ENCODE assay signal across 35 cellular contexts in genomic region chr2:241748468-241749256, GRCh38. TPM values are rescaled to one million over a fixed set of nuclear protein-coding genes. Genes with fewer than 3 reads are reported as not detected.
"Had no signal": no experiment of that assay in that cellular context is flagged by ENCODE, and none has a peak within 500 bp of the region (broad histone marks: within the 10 kb centered on the region; RNA-seq: fewer than 3 reads in every experiment).

No MANE protein-coding gene starts in this region.

- H3K4me3 ChIP-seq: coronary artery, dorsolateral prefrontal cortex, esophagus muscularis mucosa, gastrocnemius medialis, heart left ventricle had no signal

- FAIRE-seq: astrocyte had no signal

- DNase-seq: activated B cell treated with CpG ODN at 0.5 μM for 24 hours; activated CD4-positive, alpha-beta T cell treated with anti-CD3 and anti-CD28 coated beads for 48 hours; activated CD4-positive, alpha-beta T cell treated with anti-CD3 and anti-CD28 coated beads, Interleukin-2, amount 50 U/mL, for 1 hour; activated CD4-positive, alpha-beta T cell treated with anti-CD3 and anti-CD28 coated beads, Interleukin-2, amount 50 U/mL, for 48 hours; activated CD8-positive, alpha-beta memory T cell treated with anti-CD3 and anti-CD28 coated beads, Interleukin-2, amount 10 ng/mL, durations not matched to agents 7 days and 5 days; activated CD8-positive, alpha-beta memory T cell treated with anti-CD3 and anti-CD28 coated beads, Interleukin-2, amount 50 U/mL, for 4 hours; activated CD8-positive, alpha-beta T cell treated with anti-CD3 and anti-CD28 coated beads, Interleukin-2, amount 10 ng/mL, durations not matched to agents 7 days and 5 days; activated effector memory CD4-positive, alpha-beta T cell treated with anti-CD3 and anti-CD28 coated beads, Interleukin-2, amount 50 U/mL, for 16 hours; activated naive CD4-positive, alpha-beta T cell treated with anti-CD3 and anti-CD28 coated beads for 36 hours; activated naive CD8-positive, alpha-beta T cell treated with anti-CD3 and anti-CD28 coated beads, Interleukin-2, amount 10 ng/mL, durations not matched to agents 7 days and 5 days; activated T-cell treated with anti-CD3 and anti-CD28 coated beads, Interleukin-2, amount 50 U/mL, for 1 hour; activated T-cell treated with anti-CD3 and anti-CD28 coated beads, Interleukin-2, amount 50 U/mL, for 48 hours; amniotic stem cell; anterior cingulate cortex; central memory CD4-positive, alpha-beta T cell; dorsolateral prefrontal cortex; effector memory CD4-positive, alpha-beta T cell; erythroblast; foreskin keratinocyte; gastrocnemius medialis; glutamatergic neuron; T-helper 1 cell; T-helper 17 cell; T1000; WERI-Rb-1 had no signal

- H3K9me3 Mint-ChIP-seq: activated B cell treated with CpG ODN at 0.5 μM for 24 hours; activated naive CD4-positive, alpha-beta T cell treated with anti-CD3 and anti-CD28 coated beads for 36 hours; activated naive CD4-positive, alpha-beta T cell treated with anti-CD3 and anti-CD28 coated beads, Interleukin-2, amount 50 U/mL, for 24 hours; activated naive CD8-positive, alpha-beta T cell treated with anti-CD3 and anti-CD28 coated beads, Interleukin-2, amount 10 ng/mL, durations not matched to agents 7 days and 5 days; activated T-helper 1 cell treated with anti-CD3 and anti-CD28 coated beads, Interleukin-12 subunit alpha, Interleukin-12 subunit beta, Interleukin-2, Interleukin-4 antibody, amounts not matched to agents 30 ng/mL and 10 ng/mL and 1 ng/mL, durations not matched to agents 14 hours and 24 hours and 36 hours; dendritic cell treated with granulocyte-macrophage colony-stimulating factor and Interleukin-4, amounts not matched to agents 40 ng/mL and 50 ng/mL, for 4 days; T-helper 2 cell treated with Interferon-gamma antibody and Interleukin-4, amounts not matched to agents 5 μg/mL and 100 μg/mL, for 36 hours had no signal

- H3K4me3 Mint-ChIP-seq: activated B cell treated with CpG ODN at 0.5 μM for 24 hours; activated CD8-positive, alpha-beta memory T cell treated with anti-CD3 and anti-CD28 coated beads, Interleukin-2, amount 10 ng/mL, durations not matched to agents 7 days and 5 days; activated CD8-positive, alpha-beta T cell treated with anti-CD3 and anti-CD28 coated beads, Interleukin-2, amount 10 ng/mL, durations not matched to agents 7 days and 5 days; activated naive CD4-positive, alpha-beta T cell treated with anti-CD3 and anti-CD28 coated beads for 36 hours; activated naive CD4-positive, alpha-beta T cell treated with anti-CD3 and anti-CD28 coated beads, Interleukin-2, amount 50 U/mL, for 24 hours; activated naive CD8-positive, alpha-beta T cell treated with anti-CD3 and anti-CD28 coated beads, Interleukin-2, amount 10 ng/mL, durations not matched to agents 7 days and 5 days; activated T-helper 1 cell treated with anti-CD3 and anti-CD28 coated beads, Interleukin-12 subunit alpha, Interleukin-12 subunit beta, Interleukin-2, Interleukin-4 antibody, amounts not matched to agents 30 ng/mL and 10 ng/mL and 1 ng/mL, durations not matched to agents 14 hours and 24 hours and 36 hours; dendritic cell treated with granulocyte-macrophage colony-stimulating factor and Interleukin-4, amounts not matched to agents 40 ng/mL and 50 ng/mL, for 4 days; T-helper 17 cell; T-helper 2 cell treated with Interferon-gamma antibody and Interleukin-4, amounts not matched to agents 5 μg/mL and 100 μg/mL, for 36 hours had no signal

- H3K4me1 Mint-ChIP-seq: activated B cell treated with CpG ODN at 0.5 μM for 24 hours; activated naive CD4-positive, alpha-beta T cell treated with anti-CD3 and anti-CD28 coated beads, Interleukin-2, amount 50 U/mL, for 24 hours had no signal

- ATAC-seq: activated CD4-positive, CD25-positive, alpha-beta regulatory T cell treated with anti-CD3 and anti-CD28 coated beads, Interleukin-2, amount 50 U/mL, for 24 hours; activated CD8-positive, alpha-beta memory T cell treated with anti-CD3 and anti-CD28 coated beads, Interleukin-2, amount 10 ng/mL, durations not matched to agents 7 days and 5 days; activated CD8-positive, alpha-beta T cell treated with anti-CD3 and anti-CD28 coated beads, Interleukin-2, amount 10 ng/mL, durations not matched to agents 7 days and 5 days; foreskin keratinocyte; gastrocnemius medialis; T-helper 17 cell had no signal

- H3K4me1 ChIP-seq: foreskin keratinocyte, gastrocnemius medialis had no signal

- H3K9me3 ChIP-seq: esophagus muscularis mucosa, gastrocnemius medialis had no signal

- H3K27me3 ChIP-seq: dorsolateral prefrontal cortex, esophagus muscularis mucosa, foreskin keratinocyte, gastrocnemius medialis, heart left ventricle had no signal

- H3K27me3 Mint-ChIP-seq: activated B cell treated with CpG ODN at 0.5 μM for 24 hours; activated CD8-positive, alpha-beta memory T cell treated with anti-CD3 and anti-CD28 coated beads, Interleukin-2, amount 10 ng/mL, durations not matched to agents 7 days and 5 days; activated naive CD4-positive, alpha-beta T cell treated with anti-CD3 and anti-CD28 coated beads, Interleukin-2, amount 50 U/mL, for 24 hours; activated naive CD8-positive, alpha-beta T cell treated with anti-CD3 and anti-CD28 coated beads, Interleukin-2, amount 10 ng/mL, durations not matched to agents 7 days and 5 days; dendritic cell treated with granulocyte-macrophage colony-stimulating factor and Interleukin-4, amounts not matched to agents 40 ng/mL and 50 ng/mL, for 4 days; T-helper 17 cell had no signal

- H3K27ac ChIP-seq: coronary artery, dorsolateral prefrontal cortex, esophagus muscularis mucosa, foreskin keratinocyte, gastrocnemius medialis, heart left ventricle, WERI-Rb-1 had no signal

- H3K27ac Mint-ChIP-seq: activated B cell treated with CpG ODN at 0.5 μM for 24 hours; activated CD8-positive, alpha-beta memory T cell treated with anti-CD3 and anti-CD28 coated beads, Interleukin-2, amount 10 ng/mL, durations not matched to agents 7 days and 5 days; activated CD8-positive, alpha-beta T cell treated with anti-CD3 and anti-CD28 coated beads, Interleukin-2, amount 10 ng/mL, durations not matched to agents 7 days and 5 days; activated naive CD4-positive, alpha-beta T cell treated with anti-CD3 and anti-CD28 coated beads for 36 hours; activated naive CD8-positive, alpha-beta T cell treated with anti-CD3 and anti-CD28 coated beads, Interleukin-2, amount 10 ng/mL, durations not matched to agents 7 days and 5 days; activated T-helper 1 cell treated with anti-CD3 and anti-CD28 coated beads, Interleukin-12 subunit alpha, Interleukin-12 subunit beta, Interleukin-2, Interleukin-4 antibody, amounts not matched to agents 30 ng/mL and 10 ng/mL and 1 ng/mL, durations not matched to agents 14 hours and 24 hours and 36 hours; activated T-helper 2 cell treated with anti-CD3 and anti-CD28 coated beads, Interferon-gamma antibody, Interleukin-2, Interleukin-4, amounts not matched to agents 10 μg/mL and 5 μg/mL and 100 μg/mL, durations not matched to agents 14 hours and 24 hours and 36 hours; dendritic cell treated with granulocyte-macrophage colony-stimulating factor and Interleukin-4, amounts not matched to agents 40 ng/mL and 50 ng/mL, for 4 days; T-helper 17 cell; T-helper 2 cell treated with Interferon-gamma antibody and Interleukin-4, amounts not matched to agents 5 μg/mL and 100 μg/mL, for 36 hours had no signal

RNA-seq across cellular contexts. Expression of gene GAL3ST2, which starts 28.0 kb away (rescaled TPM):
- total RNA-seq: activated B cell treated with CpG ODN at 0.5 μM for 24 hours; activated naive CD4-positive, alpha-beta T cell treated with anti-CD3 and anti-CD28 coated beads for 36 hours; astrocyte; foreskin keratinocyte had no signal
- polyA plus RNA-seq: foreskin keratinocyte, heart left ventricle had no signal
